Comparison of ENCODE assay signal across 12 cellular contexts in genomic region chr3:115627180-115628074, GRCh38. TPM values are rescaled to one million over a fixed set of nuclear protein-coding genes. Genes with fewer than 3 reads are reported as not detected.
DNase-seq lines count a peak whose midpoint lies in the region; ATAC-seq lines count a peak whose summit lies in the region.
"Had no signal": no experiment of that assay in that cellular context is flagged by ENCODE, and none has a peak within 500 bp of the region (broad histone marks: within the 10 kb centered on the region; RNA-seq: fewer than 3 reads in every experiment).

No MANE protein-coding gene starts in this region.

- H3K4me3 ChIP-seq in GM08714 (ENCODE audit: low read length), result peak overlapping the region; percentile 49

- DNase-seq in NCI-H69 (lab: John Stamatoyannopoulos, UW) (peak; percentile 6), KG1 (lab: John Stamatoyannopoulos, UW) (no peak), left lobe of liver (ENCODE audit: low spot score) (no peak), AG08396 (ENCODE audit: low spot score) (no peak), NCI-H2107 treated with DMSO at 0.1 percent for 48 hours (lab: John Stamatoyannopoulos, UW; ENCODE audit: unreplicated experiment) (no peak)
- DNase-seq: central memory CD4-positive, alpha-beta T cell; MV-4-11; naive B cell had no signal

- ATAC-seq in GM19438 (IDR thresholded peaks at IDR 0.05; ENCODE audit: low read depth, unreplicated experiment), result peak; percentile 87
- peak; percentile 93 for ATAC-seq in HG02938 (IDR thresholded peaks at IDR 0.05; ENCODE audit: unreplicated experiment)
- no peak for ATAC-seq in left lobe of liver

RNA-seq across cellular contexts. Expression of gene GAP43, which starts 4.1 kb away (rescaled TPM):
- total RNA-seq in left lobe of liver, result not detected
- total RNA-seq: B cell had no signal
